ENCODE assay signal across 8 cellular contexts in the genomic region with DNA sequence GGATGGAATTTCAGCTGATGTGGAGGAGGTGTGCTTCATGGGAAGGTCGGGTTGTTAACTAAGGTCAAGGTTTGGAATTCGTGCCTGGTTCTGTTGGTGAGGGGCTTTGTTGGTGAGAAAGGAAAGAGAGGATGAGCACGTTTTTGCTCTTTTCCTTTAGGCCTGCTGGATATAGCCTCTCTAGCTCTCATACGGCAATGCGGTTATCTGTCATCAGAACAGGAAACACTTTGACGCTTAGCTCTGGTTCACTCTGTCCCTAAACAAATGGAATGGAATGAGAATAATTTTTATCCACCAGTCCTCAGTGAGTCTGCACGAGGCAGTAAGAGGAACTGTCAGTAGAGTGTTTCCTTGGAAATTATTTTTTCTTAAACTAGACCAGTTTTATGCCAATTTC.
A peak's percentile ranks its signal among the peaks of the same experiment; 100 is the strongest.
DNase-seq lines count a peak whose midpoint lies in the region; ATAC-seq, FAIRE-seq and TF ChIP-seq lines count a peak whose summit lies in the region.

No MANE protein-coding gene starts in this region.

- H3K27ac ChIP-seq in K562 (ENCODE audit: extremely low read depth, low read depth, low read length) (peak overlapping the region; percentile 35; the same call in 2 of the 3 replicates), skeletal muscle tissue (ENCODE audit: low read depth, low read length) (peak overlapping the region; percentile 44)

- ATAC-seq in GM21423 (IDR thresholded peaks at IDR 0.05; ENCODE audit: unreplicated experiment) = peak; percentile 39
- peak; percentile 87 for ATAC-seq in K562
- ATAC-seq in esophagus mucosa = no peak
- ATAC-seq in GM18519 (IDR thresholded peaks at IDR 0.05; ENCODE audit: low FRiP score, unreplicated experiment) = no peak

- H3K36me3 ChIP-seq in K562 (ENCODE audit: control insufficient read depth, insufficient read depth, low read length) (no peaks in the 10 kb centered on the region), skeletal muscle tissue (ENCODE audit: control insufficient read depth in 3 of 3, insufficient read depth in 3 of 3, low read length in 3 of 3) (no peaks in the 10 kb centered on the region)

- H3K4me1 ChIP-seq in K562 (replicated peaks in 1 of 2; ENCODE audit: control insufficient read depth in 2 of 2, insufficient read depth in 2 of 2, low read length in 2 of 2) (peaks cover 0 to 13% of the 10 kb centered on the region in 2 experiments; a peak in 2 of 5 replicates), skeletal muscle tissue (ENCODE audit: control insufficient read depth in 3 of 3, insufficient read depth in 3 of 3, low read length in 3 of 3) (peaks cover 9 to 18% (median 10%) of the 10 kb centered on the region in 3 donors)

- no peaks in the 10 kb centered on the region for H3K79me2 ChIP-seq in K562 (ENCODE audit: control insufficient read depth, insufficient read depth, low read length)

- no peak for TF ChIP-seq CTCF in K562 (IDR thresholded peaks at IDR 0.05 in 2 of 3, conservative IDR thresholded peaks at IDR 0.05 in 1 of 3; ENCODE audit: insufficient read depth in 2 of 3, low read depth in 1 of 3, low read length in 3 of 3)

- peak in 1 of 2 experiments; percentile 5; a peak in 1 of 4 replicates for TF ChIP-seq RAD21 in K562 (CRISPR knock-in tag; conservative IDR thresholded peaks at IDR 0.05 in 1 of 2, IDR thresholded peaks at IDR 0.05 in 1 of 2)

- no TSS peak for BruUV-seq in K562 (replicated peaks; lab: Mats Ljungman, UMichigan)

- in situ Hi-C loops in K562 (cut with MboI) = no loop called here

- H3K9me3 ChIP-seq in K562 (replicated peaks; ENCODE audit: control insufficient read depth, insufficient read depth, low read depth, low read length) (no peaks in the 10 kb centered on the region), skeletal muscle tissue (ENCODE audit: control insufficient read depth in 3 of 3, low read length in 3 of 3) (no peaks in the 10 kb centered on the region)

- POLR2A ChIA-PET in K562 (lab: Yijun Ruan, JAX) = interaction anchor here (0.8 to 1.4 kb wide), 4 partner anchors 11 to 44 kb away, joined by 3 to 5 read pairs (median 4); no protein-coding TSS in a partner anchor

- intact Hi-C loops in K562 (cut with micrococcal nuclease) = no loop called here

- H3K9me1 ChIP-seq in K562 (ENCODE audit: control insufficient read depth, insufficient read depth, low read length) = no peaks in the 10 kb centered on the region

- no peak for TF ChIP-seq POLR2A in K562 (conservative IDR thresholded peaks at IDR 0.05)

- peak overlapping the region; percentile 75 for H2AFZ ChIP-seq in K562 (ENCODE audit: low read depth, low read length)

- peak overlapping the region; percentile 40 for H3K4me2 ChIP-seq in K562 (ENCODE audit: insufficient read depth, low read length)

- DNase-seq in K562 (ENCODE audit: extremely low read depth in 1 of 4, low spot score in 3 of 4) (peak in 2 of 4 experiments; percentile 38 to 62), iPS-NIHi7 (ENCODE audit: extremely low spot score) (peak; percentile 19), SKM-1 treated with dmso at 0.1 percent for 144 hours (lab: John Stamatoyannopoulos, UW; ENCODE audit: unreplicated experiment) (no peak), NCI-H345 (lab: John Stamatoyannopoulos, UW) (no peak)

- CTCF ChIA-PET in K562 (lab: Yijun Ruan, JAX; ENCODE audit: low intra/inter-chr PET ratio) = no interaction called here

- WGBS in K562 (ENCODE audit: insufficient coverage, low coverage, missing lambda C conversion rate) = 1% methylated on average over 7 of the region's 7 CpGs

- no peaks in the 10 kb centered on the region for H3K27me3 ChIP-seq in K562 (ENCODE audit: control insufficient read depth in 2 of 2, insufficient read depth in 2 of 2, low read length in 2 of 2)
- H3K27me3 ChIP-seq in skeletal muscle tissue (ENCODE audit: control insufficient read depth in 3 of 3, insufficient read depth in 3 of 3, low read length in 3 of 3) = no peaks in the 10 kb centered on the region

- FAIRE-seq in K562 (lab: Jason Lieb, UNC) = peak; percentile 74

- H4K20me1 ChIP-seq in K562 (replicated peaks; ENCODE audit: control insufficient read depth, insufficient read depth, low read length) = no peaks in the 10 kb centered on the region

- H3K4me3 ChIP-seq in K562 = no peak overlapping the region
- H3K4me3 ChIP-seq in skeletal muscle tissue (ENCODE audit: low read length in 3 of 3) = no peak overlapping the region

- TF ChIP-seq EP300 in K562 (IDR thresholded peaks at IDR 0.05; ENCODE audit: low read length) = no peak

- H3K9ac ChIP-seq in K562 (ENCODE audit: insufficient read depth in 1 of 2, low read depth in 2 of 2, low read length in 2 of 2) (peak overlapping the region in 1 of 2 experiments; percentile 1; a peak in 1 of 4 replicates), skeletal muscle tissue (ENCODE audit: low read depth in 1 of 3, low read length in 3 of 3) (no peak overlapping the region)

TF ChIP-seq in K562, 482 proteins besides CTCF, POLR2A, EP300 and RAD21 (continues in another document):
- TF ChIP-seq RBM17 (IDR thresholded peaks at IDR 0.05; ENCODE audit: borderline replicate concordance, low read depth, low read length) = no peak
- TF ChIP-seq, protein P1, sequence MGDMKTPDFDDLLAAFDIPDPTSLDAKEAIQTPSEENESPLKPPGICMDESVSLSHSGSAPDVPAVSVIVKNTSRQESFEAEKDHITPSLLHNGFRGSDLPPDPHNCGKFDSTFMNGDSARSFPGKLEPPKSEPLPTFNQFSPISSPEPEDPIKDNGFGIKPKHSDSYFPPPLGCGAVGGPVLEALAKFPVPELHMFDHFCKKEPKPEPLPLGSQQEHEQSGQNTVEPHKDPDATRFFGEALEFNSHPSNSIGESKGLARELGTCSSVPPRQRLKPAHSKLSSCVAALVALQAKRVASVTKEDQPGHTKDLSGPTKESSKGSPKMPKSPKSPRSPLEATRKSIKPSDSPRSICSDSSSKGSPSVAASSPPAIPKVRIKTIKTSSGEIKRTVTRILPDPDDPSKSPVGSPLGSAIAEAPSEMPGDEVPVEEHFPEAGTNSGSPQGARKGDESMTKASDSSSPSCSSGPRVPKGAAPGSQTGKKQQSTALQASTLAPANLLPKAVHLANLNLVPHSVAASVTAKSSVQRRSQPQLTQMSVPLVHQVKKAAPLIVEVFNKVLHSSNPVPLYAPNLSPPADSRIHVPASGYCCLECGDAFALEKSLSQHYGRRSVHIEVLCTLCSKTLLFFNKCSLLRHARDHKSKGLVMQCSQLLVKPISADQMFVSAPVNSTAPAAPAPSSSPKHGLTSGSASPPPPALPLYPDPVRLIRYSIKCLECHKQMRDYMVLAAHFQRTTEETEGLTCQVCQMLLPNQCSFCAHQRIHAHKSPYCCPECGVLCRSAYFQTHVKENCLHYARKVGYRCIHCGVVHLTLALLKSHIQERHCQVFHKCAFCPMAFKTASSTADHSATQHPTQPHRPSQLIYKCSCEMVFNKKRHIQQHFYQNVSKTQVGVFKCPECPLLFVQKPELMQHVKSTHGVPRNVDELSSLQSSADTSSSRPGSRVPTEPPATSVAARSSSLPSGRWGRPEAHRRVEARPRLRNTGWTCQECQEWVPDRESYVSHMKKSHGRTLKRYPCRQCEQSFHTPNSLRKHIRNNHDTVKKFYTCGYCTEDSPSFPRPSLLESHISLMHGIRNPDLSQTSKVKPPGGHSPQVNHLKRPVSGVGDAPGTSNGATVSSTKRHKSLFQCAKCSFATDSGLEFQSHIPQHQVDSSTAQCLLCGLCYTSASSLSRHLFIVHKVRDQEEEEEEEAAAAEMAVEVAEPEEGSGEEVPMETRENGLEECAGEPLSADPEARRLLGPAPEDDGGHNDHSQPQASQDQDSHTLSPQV (IDR thresholded peaks at IDR 0.05) = 0 out of 2 replicates have a peak, but pooled peaks have one; percentile 42
- peak; percentile 46 for TF ChIP-seq ETV1 (tag; conservative IDR thresholded peaks at IDR 0.05; ENCODE audit: low read depth)
- 0 out of 2 replicates have a peak, but pooled peaks have one; percentile 26 for TF ChIP-seq TRIM28 (IDR thresholded peaks at IDR 0.05)
- TF ChIP-seq HDAC1 (IDR thresholded peaks at IDR 0.05) = no peak
- no peak for TF ChIP-seq FOXA1 (IDR thresholded peaks at IDR 0.05; ENCODE audit: borderline replicate concordance)
- TF ChIP-seq, protein P2, sequence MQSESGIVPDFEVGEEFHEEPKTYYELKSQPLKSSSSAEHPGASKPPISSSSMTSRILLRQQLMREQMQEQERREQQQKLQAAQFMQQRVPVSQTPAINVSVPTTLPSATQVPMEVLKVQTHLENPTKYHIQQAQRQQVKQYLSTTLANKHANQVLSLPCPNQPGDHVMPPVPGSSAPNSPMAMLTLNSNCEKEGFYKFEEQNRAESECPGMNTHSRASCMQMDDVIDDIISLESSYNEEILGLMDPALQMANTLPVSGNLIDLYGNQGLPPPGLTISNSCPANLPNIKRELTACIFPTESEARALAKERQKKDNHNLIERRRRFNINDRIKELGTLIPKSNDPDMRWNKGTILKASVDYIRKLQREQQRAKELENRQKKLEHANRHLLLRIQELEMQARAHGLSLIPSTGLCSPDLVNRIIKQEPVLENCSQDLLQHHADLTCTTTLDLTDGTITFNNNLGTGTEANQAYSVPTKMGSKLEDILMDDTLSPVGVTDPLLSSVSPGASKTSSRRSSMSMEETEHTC (IDR thresholded peaks at IDR 0.05) = no peak
- no peak for TF ChIP-seq MYNN (IDR thresholded peaks at IDR 0.05)
- TF ChIP-seq MYNN (CRISPR knock-in tag; IDR thresholded peaks at IDR 0.05) = no peak
- TF ChIP-seq NBN (IDR thresholded peaks at IDR 0.05; ENCODE audit: low read depth) = 0 out of 2 replicates have a peak, but pooled peaks have one; percentile 32
- TF ChIP-seq GTF2E2 (tag; IDR thresholded peaks at IDR 0.05) = 0 out of 2 replicates have a peak, but pooled peaks have one; percentile 36
- TF ChIP-seq, protein P3, sequence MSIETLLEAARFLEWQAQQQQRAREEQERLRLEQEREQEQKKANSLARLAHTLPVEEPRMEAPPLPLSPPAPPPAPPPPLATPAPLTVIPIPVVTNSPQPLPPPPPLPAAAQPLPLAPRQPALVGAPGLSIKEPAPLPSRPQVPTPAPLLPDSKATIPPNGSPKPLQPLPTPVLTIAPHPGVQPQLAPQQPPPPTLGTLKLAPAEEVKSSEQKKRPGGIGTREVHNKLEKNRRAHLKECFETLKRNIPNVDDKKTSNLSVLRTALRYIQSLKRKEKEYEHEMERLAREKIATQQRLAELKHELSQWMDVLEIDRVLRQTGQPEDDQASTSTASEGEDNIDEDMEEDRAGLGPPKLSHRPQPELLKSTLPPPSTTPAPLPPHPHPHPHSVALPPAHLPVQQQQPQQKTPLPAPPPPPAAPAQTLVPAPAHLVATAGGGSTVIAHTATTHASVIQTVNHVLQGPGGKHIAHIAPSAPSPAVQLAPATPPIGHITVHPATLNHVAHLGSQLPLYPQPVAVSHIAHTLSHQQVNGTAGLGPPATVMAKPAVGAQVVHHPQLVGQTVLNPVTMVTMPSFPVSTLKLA (conservative IDR thresholded peaks at IDR 0.05) = no peak
- TF ChIP-seq HDAC8 (tag; IDR thresholded peaks at IDR 0.05) = 0 out of 2 replicates have a peak, but pooled peaks have one; percentile 33
- 0 out of 4 replicates have a peak, but pooled peaks of 1 of the 2 experiments have one; percentile 13 for TF ChIP-seq TRIM24 (IDR thresholded peaks at IDR 0.05)

Comparison
In these comparisons a context has a peak if more than half of its experiments do, and no peak if none do; other contexts are left out.
1. ATAC-seq: peak in GM21423 (single experiment) and K562 (single experiment); none in esophagus mucosa (single experiment) and GM18519 (single experiment).